In the genomic region with DNA sequence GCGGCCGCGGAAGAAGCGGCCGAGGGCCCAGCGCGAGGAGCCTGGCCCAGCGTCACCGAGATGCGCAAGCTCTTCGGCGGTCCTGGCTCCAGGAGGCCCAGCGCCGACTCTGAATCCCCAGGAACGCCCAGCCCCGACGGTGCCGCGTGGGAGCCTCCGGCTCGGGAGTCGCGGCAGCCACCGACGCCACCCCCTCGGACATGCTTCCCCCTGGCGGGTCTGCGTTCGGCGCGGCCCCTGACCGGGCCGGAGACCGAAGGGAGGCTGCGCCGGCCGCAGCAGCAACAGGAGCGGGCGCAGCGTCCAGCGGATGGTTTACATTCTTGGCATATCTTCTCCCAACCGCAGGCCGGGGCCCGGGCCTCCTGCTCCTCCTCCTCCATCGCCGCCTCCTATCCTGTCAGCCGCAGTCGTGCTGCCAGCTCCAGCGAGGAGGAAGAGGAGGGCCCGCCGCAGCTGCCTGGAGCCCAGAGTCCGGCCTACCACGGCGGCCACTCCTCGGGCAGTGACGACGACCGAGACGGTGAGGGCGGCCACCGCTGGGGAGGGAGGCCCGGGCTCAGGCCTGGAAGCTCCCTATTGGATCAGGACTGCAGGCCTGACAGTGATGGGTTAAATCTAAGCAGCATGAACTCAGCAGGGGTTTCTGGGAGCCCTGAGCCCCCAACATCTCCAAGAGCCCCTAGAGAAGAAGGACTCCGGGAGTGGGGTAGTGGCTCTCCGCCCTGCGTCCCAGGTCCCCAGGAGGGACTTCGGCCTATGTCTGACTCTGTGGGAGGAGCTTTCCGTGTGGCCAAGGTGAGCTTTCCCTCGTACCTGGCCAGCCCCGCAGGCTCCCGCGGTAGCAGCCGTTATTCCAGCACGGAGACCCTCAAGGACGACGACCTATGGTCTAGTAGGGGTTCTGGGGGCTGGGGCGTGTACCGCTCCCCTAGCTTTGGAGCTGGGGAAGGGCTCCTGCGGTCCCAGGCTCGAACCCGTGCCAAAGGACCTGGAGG, we compare ENCODE assay signal across 8 cellular contexts. TPM values are rescaled to one million over a fixed set of nuclear protein-coding genes. Genes with fewer than 3 reads are reported as not detected.
DNase-seq lines count a peak whose midpoint lies in the region; ATAC-seq and TF ChIP-seq lines count a peak whose summit lies in the region.

No MANE protein-coding gene starts in this region.

- CTCF ChIA-PET in WTC11 (lab: Charles Lee) = interaction anchor here (0.5 to 7.6 kb wide), 19 partner anchors 9 to 167 kb away, joined by 3 to 270 read pairs (median 7); partner anchors contain the start of gene FCHSD2

- no peaks in the 10 kb centered on the region for H3K9me3 ChIP-seq in parathyroid adenoma (ENCODE audit: control insufficient read depth, low read length)

- H3K36me3 ChIP-seq in parathyroid adenoma (ENCODE audit: control insufficient read depth, insufficient read depth, low read length) = no peaks in the 10 kb centered on the region

- H3K27me3 ChIP-seq in parathyroid adenoma (ENCODE audit: control insufficient read depth, insufficient read depth, low read length) = no peaks in the 10 kb centered on the region

- H3K4me1 ChIP-seq in parathyroid adenoma = peaks cover 9% of the 10 kb centered on the region

- H3K27me3 Mint-ChIP-seq in WTC11 (ENCODE audit: low read depth) (peaks cover 39% of the 10 kb centered on the region), immature natural killer cell (ENCODE audit: low read depth in 3 of 3) (peaks cover 4 to 21% (median 16%) of the 10 kb centered on the region in 3 donors)

- peak overlapping the region; percentile 68 for H3K4me3 ChIP-seq in parathyroid adenoma (ENCODE audit: low read depth, low read length)

- DNase-seq in AG09319 (ENCODE audit: extremely low read depth, low read depth) (peak; percentile 93), WTC11 (ENCODE audit: low spot score) (peak; percentile 89), Right ventricle myocardium superior (peak; percentile 95), NCI-H345 treated with DMSO at 0.1 percent for 48 hours (lab: John Stamatoyannopoulos, UW; ENCODE audit: unreplicated experiment) (no peak), immature natural killer cell (no peak)

- H3K9ac ChIP-seq in parathyroid adenoma = peak overlapping the region; percentile 67

- H3K4me3 Mint-ChIP-seq in WTC11 (peak overlapping the region; percentile 55), immature natural killer cell (peak overlapping the region in 2 of 5 donors; percentile 7 to 21)

- peak overlapping the region; percentile 79 for H2AFZ ChIP-seq in parathyroid adenoma

- ATAC-seq in HG03064 (IDR thresholded peaks at IDR 0.05; ENCODE audit: low read depth, unreplicated experiment) (peak; percentile 1), WTC11 (peak; percentile 52), Right ventricle myocardium superior (ENCODE audit: poor library complexity) (peak; percentile 73), GM18502 (IDR thresholded peaks at IDR 0.05; ENCODE audit: poor library complexity, unreplicated experiment) (no peak)

- no peak overlapping the region for H3K27ac Mint-ChIP-seq in WTC11
- H3K27ac Mint-ChIP-seq in immature natural killer cell = no peak overlapping the region

- H3K4me1 Mint-ChIP-seq in WTC11 (peaks cover 29% of the 10 kb centered on the region), immature natural killer cell (peaks cover 18 to 20% of the 10 kb centered on the region in 2 donors)

- POLR2A ChIA-PET in WTC11 (lab: Charles Lee) = interaction anchor here (0.6 to 4.2 kb wide), 10 partner anchors 12 to 67 kb away, joined by 3 to 23 read pairs (median 3); partner anchors contain the start of gene RELT

- H3K36me3 Mint-ChIP-seq in WTC11 = no peaks in the 10 kb centered on the region
- H3K36me3 Mint-ChIP-seq in immature natural killer cell = no peaks in the 10 kb centered on the region

- H3K27ac ChIP-seq in parathyroid adenoma = peak overlapping the region; percentile 93

- intact Hi-C loops in Right ventricle myocardium superior (cut with DNase I) = loop anchor here (5.0 kb wide), 1 partner anchor 83 kb away; no protein-coding TSS in a partner anchor

- H3K9me3 Mint-ChIP-seq in WTC11 (no peaks in the 10 kb centered on the region), immature natural killer cell (no peaks in the 10 kb centered on the region)

- H3K79me2 ChIP-seq in parathyroid adenoma = peaks cover 9% of the 10 kb centered on the region

- TF ChIP-seq CTCF in AG09319 (IDR thresholded peaks at IDR 0.05; ENCODE audit: low read depth, low read length) (no peak), WTC11 (IDR thresholded peaks at IDR 0.05) (no peak), parathyroid adenoma (IDR thresholded peaks at IDR 0.05) (no peak)

- H3K4me2 ChIP-seq in parathyroid adenoma (ENCODE audit: low read length) = peak overlapping the region; percentile 82

TF ChIP-seq in WTC11, 78 proteins besides CTCF, POLR2A, EP300 and RAD21 (continues in another document):
- TF ChIP-seq TEAD4 (CRISPR knock-in tag; IDR thresholded peaks at IDR 0.05) (peak; percentile 75; the same call in 1 of the 2 replicates), MXD4 (CRISPR knock-in tag; IDR thresholded peaks at IDR 0.05; ENCODE audit: borderline replicate concordance) (no peak), RELA (CRISPR knock-in tag; IDR thresholded peaks at IDR 0.05; ENCODE audit: borderline replicate concordance) (no peak), CDX4 (CRISPR knock-in tag; IDR thresholded peaks at IDR 0.05; ENCODE audit: borderline replicate concordance) (no peak), CBFB (CRISPR knock-in tag; IDR thresholded peaks at IDR 0.05; ENCODE audit: low read depth) (0 out of 2 replicates have a peak, but pooled peaks have one; percentile 24), CREM (CRISPR knock-in tag; IDR thresholded peaks at IDR 0.05) (0 out of 2 replicates have a peak, but pooled peaks have one; percentile 51), TEAD1 (CRISPR knock-in tag; IDR thresholded peaks at IDR 0.05) (peak; percentile 73; the same call in 1 of the 2 replicates), ATF2 (CRISPR knock-in tag; IDR thresholded peaks at IDR 0.05; ENCODE audit: borderline replicate concordance, low read depth) (no peak), ETV6 (CRISPR knock-in tag; IDR thresholded peaks at IDR 0.05) (0 out of 2 replicates have a peak, but pooled peaks have one; percentile 43), ZNF121 (CRISPR knock-in tag; IDR thresholded peaks at IDR 0.05) (no peak), SOX15 (CRISPR knock-in tag; IDR thresholded peaks at IDR 0.05) (no peak), HMGXB4 (CRISPR knock-in tag; IDR thresholded peaks at IDR 0.05) (peak; percentile 25; the same call in 1 of the 2 replicates)
- TF ChIP-seq, protein P1, sequence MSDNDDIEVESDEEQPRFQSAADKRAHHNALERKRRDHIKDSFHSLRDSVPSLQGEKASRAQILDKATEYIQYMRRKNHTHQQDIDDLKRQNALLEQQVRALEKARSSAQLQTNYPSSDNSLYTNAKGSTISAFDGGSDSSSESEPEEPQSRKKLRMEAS (CRISPR knock-in tag; IDR thresholded peaks at IDR 0.05) = peak; percentile 35
- TF ChIP-seq, protein P2, sequence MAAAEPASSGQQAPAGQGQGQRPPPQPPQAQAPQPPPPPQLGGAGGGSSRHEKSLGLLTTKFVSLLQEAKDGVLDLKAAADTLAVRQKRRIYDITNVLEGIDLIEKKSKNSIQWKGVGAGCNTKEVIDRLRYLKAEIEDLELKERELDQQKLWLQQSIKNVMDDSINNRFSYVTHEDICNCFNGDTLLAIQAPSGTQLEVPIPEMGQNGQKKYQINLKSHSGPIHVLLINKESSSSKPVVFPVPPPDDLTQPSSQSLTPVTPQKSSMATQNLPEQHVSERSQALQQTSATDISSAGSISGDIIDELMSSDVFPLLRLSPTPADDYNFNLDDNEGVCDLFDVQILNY (CRISPR knock-in tag; IDR thresholded peaks at IDR 0.05) = 0 out of 2 replicates have a peak, but pooled peaks have one; percentile 43

RNA-seq across cellular contexts. Expression of gene ARHGEF17, which starts 1.2 kb away (rescaled TPM):
- total RNA-seq in WTC11 (2021) = 16.5 to 18.2 TPM (median 16.9 TPM) in 3 replicates
- 51.5 TPM for total RNA-seq in Right ventricle myocardium superior
- polyA plus RNA-seq in immature natural killer cell = not detected

RNA-seq across cellular contexts. Expression of gene P2RY6, which starts 37.1 kb away (rescaled TPM):
- total RNA-seq in WTC11 (2021) (0.11 to 0.16 TPM in 2 of 3 replicates, not detected in the other), Right ventricle myocardium superior (2.1 TPM)
- 1 to 10 TPM in 1 of 3 donors, not detected in 2; 3.0 TPM for polyA plus RNA-seq in immature natural killer cell

Comparison
In these comparisons a context has a peak if more than half of its experiments do, and no peak if none do; other contexts are left out.
1. DNase-seq: peak in AG09319 (single experiment), WTC11 (single experiment) and Right ventricle myocardium superior (single experiment); none in NCI-H345 treated with DMSO at 0.1 percent for 48 hours (single experiment) and immature natural killer cell (0 of 3).